25 cellular contexts compared by ENCODE assay signal in the genomic region with DNA sequence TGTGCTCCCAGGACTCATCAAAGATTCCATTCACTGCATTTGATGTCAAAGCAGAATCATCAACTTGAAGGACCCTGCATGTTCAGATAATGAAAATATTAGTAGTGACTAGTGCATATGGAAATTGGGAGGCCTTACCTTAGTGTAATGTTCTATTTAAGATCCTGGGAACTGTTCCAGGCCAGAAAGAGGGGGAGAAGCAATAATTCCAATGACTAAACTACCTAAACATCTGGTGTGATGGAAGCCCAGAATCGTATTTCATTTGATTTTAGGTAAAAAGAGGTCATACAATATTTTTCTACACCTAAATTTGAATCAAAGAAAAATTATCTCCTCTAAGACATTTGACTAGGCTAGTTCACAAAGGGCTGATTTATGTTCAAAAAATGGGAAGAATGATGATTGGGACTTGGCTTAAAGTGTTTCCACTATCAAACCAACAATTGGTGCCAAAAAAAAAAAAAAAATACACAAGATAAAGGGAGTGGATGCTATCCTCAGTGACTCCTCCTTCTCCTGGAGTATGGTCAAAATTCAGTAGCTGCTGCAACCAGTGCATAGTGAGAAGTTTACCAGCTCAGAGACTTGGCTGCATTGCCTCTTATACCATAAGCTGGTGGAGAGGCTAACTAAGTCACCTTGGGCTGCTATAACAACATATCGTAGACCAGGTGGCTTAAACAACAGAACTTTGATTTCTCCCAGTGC.
DNase-seq lines count a peak whose midpoint lies in the region; ATAC-seq and TF ChIP-seq lines count a peak whose summit lies in the region.
"Had no signal": no experiment of that assay in that cellular context is flagged by ENCODE, and none has a peak within 500 bp of the region (broad histone marks: within the 10 kb centered on the region; RNA-seq: fewer than 3 reads in every experiment).

No MANE protein-coding gene starts in this region.

- ATAC-seq in HG03196 (IDR thresholded peaks at IDR 0.05; ENCODE audit: unreplicated experiment) (no peak), HG03175 (IDR thresholded peaks at IDR 0.05; ENCODE audit: unreplicated experiment) (no peak), HG03342 (IDR thresholded peaks at IDR 0.05; ENCODE audit: unreplicated experiment) (no peak)
- no peak for ATAC-seq in stimulated activated naive CD8-positive, alpha-beta T cell treated with anti-CD3 and anti-CD28 coated beads, Interleukin-15, amount 100 ng/mL, for 72 hours
- ATAC-seq: activated CD4-positive, CD25-positive, alpha-beta regulatory T cell treated with anti-CD3 and anti-CD28 coated beads, Interleukin-2, amount 50 U/mL, for 24 hours; activated CD8-positive, alpha-beta T cell treated with anti-CD3 and anti-CD28 coated beads for 36 hours had no signal

- TF ChIP-seq CTCF in cardiac fibroblast (IDR thresholded peaks at IDR 0.05; ENCODE audit: low read depth, low read length) (no peak), nephron (IDR thresholded peaks at IDR 0.05; ENCODE audit: unreplicated experiment in 3 of 3) (no peak)

- peak overlapping the region in 2 of 3 experiments; percentile 57 to 58 for H3K27ac Mint-ChIP-seq in nephron
- H3K27ac Mint-ChIP-seq in stimulated activated naive CD8-positive, alpha-beta T cell treated with anti-CD3 and anti-CD28 coated beads, Interleukin-15, amount 100 ng/mL, for 72 hours = no peak overlapping the region
- H3K27ac Mint-ChIP-seq: activated CD8-positive, alpha-beta T cell treated with anti-CD3 and anti-CD28 coated beads for 36 hours; naive B cell had no signal

- DNase-seq in ELR (ENCODE audit: low read depth) (peak; percentile 15), NCI-H226 (peak; percentile 84), cardiac fibroblast (ENCODE audit: low read depth in 2 of 2) (peak; percentile 50 to 56)
- DNase-seq in stimulated activated naive CD8-positive, alpha-beta T cell treated with anti-CD3 and anti-CD28 coated beads, Interleukin-15, amount 100 ng/mL, for 72 hours = no peak
- DNase-seq: ACHN; activated CD8-positive, alpha-beta T cell treated with anti-CD3 and anti-CD28 coated beads for 36 hours; activated gamma-delta T cell treated with Interleukin-2 at 50 U/mL for 16 hours; activated T-cell treated with anti-CD3 and anti-CD28 coated beads for 4 hours; Calu3; erythroblast; kidney glomerular epithelial cell; MM.1S; naive B cell; NCI-H1417 treated with DMSO at 0.1 percent for 48 hours; NCI-H774; ovary; SHP77; trophoblast cell had no signal

- H3K36me3 Mint-ChIP-seq in nephron (ENCODE audit: low read depth) = no peaks in the 10 kb centered on the region
- H3K36me3 Mint-ChIP-seq: naive B cell had no signal

- H3K27me3 Mint-ChIP-seq in nephron (ENCODE audit: low read depth) = peaks cover 3% of the 10 kb centered on the region
- H3K27me3 Mint-ChIP-seq in stimulated activated naive CD8-positive, alpha-beta T cell treated with anti-CD3 and anti-CD28 coated beads, Interleukin-15, amount 100 ng/mL, for 72 hours = no peaks in the 10 kb centered on the region
- H3K27me3 Mint-ChIP-seq: activated CD8-positive, alpha-beta T cell treated with anti-CD3 and anti-CD28 coated beads for 36 hours; naive B cell had no signal

- peaks cover 17% of the 10 kb centered on the region for H3K9me3 Mint-ChIP-seq in nephron
- peaks cover 14 to 20% of the 10 kb centered on the region in 2 donors for H3K9me3 Mint-ChIP-seq in stimulated activated naive CD8-positive, alpha-beta T cell treated with anti-CD3 and anti-CD28 coated beads, Interleukin-15, amount 100 ng/mL, for 72 hours

- no peak overlapping the region for H3K4me3 Mint-ChIP-seq in nephron
- no peak overlapping the region for H3K4me3 Mint-ChIP-seq in stimulated activated naive CD8-positive, alpha-beta T cell treated with anti-CD3 and anti-CD28 coated beads, Interleukin-15, amount 100 ng/mL, for 72 hours
- H3K4me3 Mint-ChIP-seq: activated CD8-positive, alpha-beta T cell treated with anti-CD3 and anti-CD28 coated beads for 36 hours; naive B cell had no signal

- H3K4me1 Mint-ChIP-seq in nephron = peaks cover 22% of the 10 kb centered on the region
- no peaks in the 10 kb centered on the region for H3K4me1 Mint-ChIP-seq in stimulated activated naive CD8-positive, alpha-beta T cell treated with anti-CD3 and anti-CD28 coated beads, Interleukin-15, amount 100 ng/mL, for 72 hours
- H3K4me1 Mint-ChIP-seq: naive B cell had no signal

- no peak overlapping the region for H3K4me3 ChIP-seq in cardiac fibroblast (replicated peaks in 1 of 2; ENCODE audit: low read depth in 2 of 2, low read length in 2 of 2)
- H3K4me3 ChIP-seq: BLaER1 treated with 17β-estradiol and CSF1 and Interleukin-3, amounts not matched to agents 10 nM and 100 nM; ovary; right atrium auricular region had no signal

Comparison
In these comparisons a context has a peak if more than half of its experiments do, and no peak if none do; other contexts are left out.
1. DNase-seq: peak in ELR (single experiment), NCI-H226 (single experiment) and cardiac fibroblast (2 of 2); none in stimulated activated naive CD8-positive, alpha-beta T cell treated with anti-CD3 and anti-CD28 coated beads, Interleukin-15, amount 100 ng/mL, for 72 hours (0 of 2).
2. H3K27ac Mint-ChIP-seq: peak in nephron (2 of 3); none in stimulated activated naive CD8-positive, alpha-beta T cell treated with anti-CD3 and anti-CD28 coated beads, Interleukin-15, amount 100 ng/mL, for 72 hours (0 of 2).